In the genomic region with DNA sequence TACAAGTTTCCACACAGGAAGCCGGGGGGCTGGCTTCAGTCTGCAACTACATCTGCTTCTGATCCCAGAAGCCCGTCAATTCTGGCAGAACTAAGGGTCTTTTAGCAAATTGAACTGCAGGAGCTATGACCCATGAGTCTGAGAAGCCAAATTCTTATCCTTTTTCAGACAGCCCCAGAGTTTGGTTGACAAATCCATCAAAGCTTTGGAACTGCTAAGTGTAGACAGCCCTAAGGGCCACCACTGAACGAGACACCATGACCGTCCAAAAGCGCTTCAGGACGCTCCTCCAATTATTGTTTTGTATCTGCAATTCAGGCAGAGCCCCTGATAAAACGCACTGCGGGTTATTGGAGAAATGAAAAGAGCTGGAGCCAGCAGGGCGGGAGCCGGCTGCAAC, we compare ENCODE assay signal across 24 cellular contexts.
DNase-seq lines count a peak whose midpoint lies in the region; ATAC-seq and TF ChIP-seq lines count a peak whose summit lies in the region.
"Had no signal": no experiment of that assay in that cellular context is flagged by ENCODE, and none has a peak within 500 bp of the region (broad histone marks: within the 10 kb centered on the region; RNA-seq: fewer than 3 reads in every experiment).

No MANE protein-coding gene starts in this region.

- H3K9ac ChIP-seq in BLaER1, result no peak overlapping the region
- no peak overlapping the region for H3K9ac ChIP-seq in Loucy (ENCODE audit: low read depth, low read length, poor library complexity, severe bottlenecking)

- TF ChIP-seq CTCF in Loucy (conservative IDR thresholded peaks at IDR 0.05; ENCODE audit: low read length) (no peak), spleen (IDR thresholded peaks at IDR 0.05 in 8 of 11, conservative IDR thresholded peaks at IDR 0.05 in 3 of 11) (no peak)

- no peaks in the 10 kb centered on the region for H3K9me3 ChIP-seq in BLaER1
- H3K9me3 ChIP-seq in Loucy (ENCODE audit: insufficient read depth, low read depth, low read length), result no peaks in the 10 kb centered on the region
- no peaks in the 10 kb centered on the region for H3K9me3 ChIP-seq in spleen
- H3K9me3 ChIP-seq: BE2C had no signal

- no peaks in the 10 kb centered on the region for H3K36me3 ChIP-seq in BLaER1
- no peaks in the 10 kb centered on the region for H3K36me3 ChIP-seq in Loucy (ENCODE audit: insufficient read depth, low read length)
- H3K36me3 ChIP-seq in spleen, result no peaks in the 10 kb centered on the region
- H3K36me3 ChIP-seq: BE2C had no signal

- H3F3A ChIP-seq in Loucy (ENCODE audit: low read depth), result no peaks in the 10 kb centered on the region

- H3K4me1 ChIP-seq in BLaER1 (peaks cover 56% of the 10 kb centered on the region), Loucy (ENCODE audit: insufficient read depth, low read length, poor library complexity, severe bottlenecking) (peaks cover 14% of the 10 kb centered on the region), spleen (no peaks in the 10 kb centered on the region)
- H3K4me1 ChIP-seq: BE2C had no signal

- H3K4me3 ChIP-seq in BLaER1, result no peak overlapping the region
- H3K4me3 ChIP-seq in Loucy (ENCODE audit: low read length, poor library complexity, severe bottlenecking), result no peak overlapping the region
- no peak overlapping the region for H3K4me3 ChIP-seq in spleen
- H3K4me3 ChIP-seq: GM12878 had no signal

- H3K4me2 ChIP-seq in BLaER1, result peak overlapping the region; percentile 70
- peak overlapping the region; percentile 29 for H3K4me2 ChIP-seq in Loucy (ENCODE audit: low read depth, low read length, poor library complexity, severe bottlenecking)

- WGBS in spleen, 5 donors, result 79 to 84% (median 81%) methylated on average over 10 of the region's 10 CpGs

- no peak overlapping the region for H3K27ac ChIP-seq in BLaER1
- no peak overlapping the region for H3K27ac ChIP-seq in spleen
- H3K27ac ChIP-seq: 22Rv1 had no signal

- no peak overlapping the region; the same call in 1 of the 2 replicates for H2AFZ ChIP-seq in Loucy (ENCODE audit: low read length)

- H3K27me3 ChIP-seq in BLaER1 (no peaks in the 10 kb centered on the region), Loucy (ENCODE audit: insufficient read depth, low read length, poor library complexity, severe bottlenecking) (no peaks in the 10 kb centered on the region), spleen (replicated peaks in 1 of 7) (peaks cover 0 to 48% (median 0%) of the 10 kb centered on the region in 7 donors)

- TF ChIP-seq POLR2A in spleen (IDR thresholded peaks at IDR 0.05), result no peak

- no peaks in the 10 kb centered on the region for H3K79me2 ChIP-seq in Loucy (ENCODE audit: insufficient read depth, low read length)

- intact Hi-C loops in spleen (cut with DNase I; ENCODE audit: low total_unique reads), result no loop called here

- peak; percentile 9 for DNase-seq in left kidney (ENCODE audit: low read depth, low spot score)
- DNase-seq in spleen, result peak; percentile 38
- no peak for DNase-seq in 8988T
- no peak for DNase-seq in NCI-H226
- no peak for DNase-seq in activated CD4-positive, alpha-beta T cell treated with anti-CD3 and anti-CD28 coated beads, Interleukin-2, amount 50 U/mL, for 48 hours
- DNase-seq: ACHN; BE2C; C1 segment of cervical spinal cord; CD4-positive, alpha-beta memory T cell; CD4-positive, CD25-positive, alpha-beta regulatory T cell; CD8-positive, alpha-beta memory T cell; COR-L47; DMS 273 treated with DMSO at 0.1 percent for 48 hours; DMS153; DMS53; DMS79; DND-41; EL; GDM1 had no signal

- H3K9me2 ChIP-seq in Loucy (replicated peaks; ENCODE audit: low read depth, low read length), result no peaks in the 10 kb centered on the region

- no peak for ATAC-seq in GM18502 (IDR thresholded peaks at IDR 0.05; ENCODE audit: poor library complexity, unreplicated experiment)
- ATAC-seq: GM12878 had no signal

- H4K20me1 ChIP-seq in BLaER1 (no peaks in the 10 kb centered on the region), Loucy (ENCODE audit: insufficient read depth, low read length, poor library complexity, severe bottlenecking) (no peaks in the 10 kb centered on the region)

Comparison
In these comparisons a context has a peak if more than half of its experiments do, and no peak if none do; other contexts are left out.
1. DNase-seq: peak in left kidney (single experiment) and spleen (single experiment); none in 8988T (single experiment), NCI-H226 (single experiment) and activated CD4-positive, alpha-beta T cell treated with anti-CD3 and anti-CD28 coated beads, Interleukin-2, amount 50 U/mL, for 48 hours (0 of 2).